Comparison of ENCODE assay signal across 30 cellular contexts in genomic region chr17:19244357-19244756, GRCh38.
"Had no signal": no experiment of that assay in that cellular context is flagged by ENCODE, and none has a peak within 500 bp of the region (broad histone marks: within the 10 kb centered on the region; RNA-seq: fewer than 3 reads in every experiment).

No MANE protein-coding gene starts in this region.

- H3K27ac ChIP-seq: ascending aorta, body of pancreas, SJSA1 had no signal

- H3K9me3 Mint-ChIP-seq: activated naive CD4-positive, alpha-beta T cell treated with anti-CD3 and anti-CD28 coated beads, Interleukin-2, amount 50 U/mL, for 72 hours; activated naive CD8-positive, alpha-beta T cell treated with anti-CD3 and anti-CD28 coated beads, Interleukin-2, amount 50 U/mL, for 24 hours; T-helper 1 cell treated with Interleukin-12 subunit alpha and Interleukin-12 subunit beta and Interleukin-4 antibody, amounts not matched to agents 30 μg/mL and 1 μg/mL, for 36 hours; WTC11 had no signal

- ATAC-seq: activated CD8-positive, alpha-beta T cell treated with anti-CD3 and anti-CD28 coated beads, Interleukin-2, amount 10 ng/mL, durations not matched to agents 7 days and 5 days; activated naive CD4-positive, alpha-beta T cell treated with anti-CD3 and anti-CD28 coated beads, Interleukin-2, amount 50 U/mL, for 72 hours; activated naive CD8-positive, alpha-beta T cell treated with anti-CD3 and anti-CD28 coated beads, Interleukin-2, amount 50 U/mL, for 24 hours; body of pancreas; Panc1; Right ventricle myocardium inferior; SK-N-SH treated with all-trans-retinoic acid at 6 μM for 48 hours; WTC11 had no signal

- H3K9me3 ChIP-seq: ascending aorta, body of pancreas, MG63, SJSA1 had no signal

- H3K4me3 ChIP-seq: ascending aorta, body of pancreas, MG63, SJSA1 had no signal

- DNase-seq: activated CD4-positive, alpha-beta T cell treated with anti-CD3 and anti-CD28 coated beads for 48 hours; activated CD4-positive, alpha-beta T cell treated with anti-CD3 and anti-CD28 coated beads, Interleukin-2, amount 50 U/mL, for 4 hours; activated CD8-positive, alpha-beta memory T cell treated with anti-CD3 and anti-CD28 coated beads, Interleukin-2, amount 50 U/mL, for 48 hours; activated CD8-positive, alpha-beta T cell treated with anti-CD3 and anti-CD28 coated beads, Interleukin-2, amount 10 ng/mL, durations not matched to agents 7 days and 5 days; activated naive CD4-positive, alpha-beta T cell treated with Interleukin-2 at 50 U/mL for 16 hours; activated naive CD8-positive, alpha-beta T cell treated with anti-CD3 and anti-CD28 coated beads, Interleukin-2, amount 50 U/mL, for 24 hours; activated T-cell treated with anti-CD3 and anti-CD28 coated beads, Interleukin-2, amount 50 U/mL, for 1 hour; amniotic stem cell; central memory CD4-positive, alpha-beta T cell; MG63; MV-4-11; NCI-H1092 treated with DMSO at 0.1 percent for 48 hours; NCI-H1417 treated with DMSO at 0.1 percent for 48 hours; NCI-H187; NCI-H2081 treated with DMSO at 0.1 percent for 48 hours; NCI-H2171; NCI-H2227 treated with DMSO at 0.1 percent for 48 hours; NCI-H446 treated with DMSO at 0.1 percent for 48 hours; NCI-H524 treated with DMSO at 0.1 percent for 48 hours; NCI-H774; OCI-M1 had no signal

- H3K36me3 ChIP-seq: ascending aorta, SJSA1 had no signal

- H3K27me3 ChIP-seq: ascending aorta, body of pancreas, MG63, SJSA1 had no signal

- H3K4me3 Mint-ChIP-seq: activated CD8-positive, alpha-beta T cell treated with anti-CD3 and anti-CD28 coated beads, Interleukin-2, amount 10 ng/mL, durations not matched to agents 7 days and 5 days; activated naive CD8-positive, alpha-beta T cell treated with anti-CD3 and anti-CD28 coated beads, Interleukin-2, amount 50 U/mL, for 24 hours; T-helper 1 cell treated with Interleukin-12 subunit alpha and Interleukin-12 subunit beta and Interleukin-4 antibody, amounts not matched to agents 30 μg/mL and 1 μg/mL, for 36 hours; WTC11 had no signal

- H3K27ac Mint-ChIP-seq: activated CD8-positive, alpha-beta T cell treated with anti-CD3 and anti-CD28 coated beads, Interleukin-2, amount 10 ng/mL, durations not matched to agents 7 days and 5 days; activated naive CD4-positive, alpha-beta T cell treated with anti-CD3 and anti-CD28 coated beads, Interleukin-2, amount 50 U/mL, for 72 hours; activated naive CD8-positive, alpha-beta T cell treated with anti-CD3 and anti-CD28 coated beads, Interleukin-2, amount 50 U/mL, for 24 hours; T-helper 1 cell treated with Interleukin-12 subunit alpha and Interleukin-12 subunit beta and Interleukin-4 antibody, amounts not matched to agents 30 μg/mL and 1 μg/mL, for 36 hours had no signal

- H3K36me3 Mint-ChIP-seq: activated naive CD4-positive, alpha-beta T cell treated with anti-CD3 and anti-CD28 coated beads, Interleukin-2, amount 50 U/mL, for 72 hours had no signal
